ENCODE assay signal across 30 cellular contexts in genomic region chr18:55453186-55453585, GRCh38.
"Had no signal": no experiment of that assay in that cellular context is flagged by ENCODE, and none has a peak within 500 bp of the region (broad histone marks: within the 10 kb centered on the region; RNA-seq: fewer than 3 reads in every experiment).

No MANE protein-coding gene starts in this region.

- H3K9me3 ChIP-seq: ascending aorta, heart left ventricle, psoas muscle, sigmoid colon, upper lobe of left lung had no signal

- H3K27me3 ChIP-seq: ascending aorta, heart left ventricle, sigmoid colon, upper lobe of left lung had no signal

- H3K27ac ChIP-seq: parathyroid adenoma, upper lobe of left lung, VCaP had no signal

- H2AFZ ChIP-seq: parathyroid adenoma had no signal

- H3K4me3 Mint-ChIP-seq: activated CD4-positive, alpha-beta memory T cell treated with anti-CD3 and anti-CD28 coated beads for 36 hours; activated CD4-positive, alpha-beta T cell treated with anti-CD3 and anti-CD28 coated beads, Interleukin-2, amount 10 ng/mL, durations not matched to agents 24 days and 14 days; activated naive CD4-positive, alpha-beta T cell treated with anti-CD3 and anti-CD28 coated beads for 36 hours; activated naive CD8-positive, alpha-beta T cell treated with anti-CD3 and anti-CD28 coated beads for 36 hours; activated T-helper 1 cell treated with anti-CD3 and anti-CD28 coated beads, Interleukin-12 subunit alpha, Interleukin-12 subunit beta, Interleukin-2, Interleukin-4 antibody, amounts not matched to agents 30 ng/mL and 10 ng/mL and 1 ng/mL, durations not matched to agents 14 hours and 24 hours and 36 hours; dendritic cell treated with granulocyte-macrophage colony-stimulating factor and Interleukin-4, amounts not matched to agents 40 ng/mL and 50 ng/mL, for 4 days; endodermal cell; immature natural killer cell; naive thymus-derived CD4-positive, alpha-beta T cell; neural crest cell; stimulated activated effector memory CD8-positive, alpha-beta T cell treated with anti-CD3 and anti-CD28 coated beads, Interleukin-12 subunit alpha, Interleukin-12 subunit beta, amount 100 ng/mL, for 72 hours; stimulated activated naive CD8-positive, alpha-beta T cell treated with anti-CD3 and anti-CD28 coated beads, Interleukin-15, amount 100 ng/mL, for 72 hours had no signal

- H3K4me1 Mint-ChIP-seq: activated CD4-positive, alpha-beta T cell treated with anti-CD3 and anti-CD28 coated beads, Interleukin-2, amount 10 ng/mL, durations not matched to agents 24 days and 14 days; naive thymus-derived CD4-positive, alpha-beta T cell; stimulated activated effector memory CD8-positive, alpha-beta T cell treated with anti-CD3 and anti-CD28 coated beads, Interleukin-12 subunit alpha, Interleukin-12 subunit beta, amount 100 ng/mL, for 72 hours had no signal

- H3K4me1 ChIP-seq: parathyroid adenoma had no signal

- H3K27ac Mint-ChIP-seq: activated CD4-positive, alpha-beta memory T cell treated with anti-CD3 and anti-CD28 coated beads for 36 hours; activated CD4-positive, alpha-beta T cell treated with anti-CD3 and anti-CD28 coated beads, Interleukin-2, amount 10 ng/mL, durations not matched to agents 24 days and 14 days; activated naive CD4-positive, alpha-beta T cell treated with anti-CD3 and anti-CD28 coated beads for 36 hours; activated naive CD8-positive, alpha-beta T cell treated with anti-CD3 and anti-CD28 coated beads for 36 hours; activated T-helper 1 cell treated with anti-CD3 and anti-CD28 coated beads, Interleukin-12 subunit alpha, Interleukin-12 subunit beta, Interleukin-2, Interleukin-4 antibody, amounts not matched to agents 30 ng/mL and 10 ng/mL and 1 ng/mL, durations not matched to agents 14 hours and 24 hours and 36 hours; dendritic cell treated with granulocyte-macrophage colony-stimulating factor and Interleukin-4, amounts not matched to agents 40 ng/mL and 50 ng/mL, for 4 days; naive thymus-derived CD4-positive, alpha-beta T cell; stimulated activated effector memory CD8-positive, alpha-beta T cell treated with anti-CD3 and anti-CD28 coated beads, Interleukin-12 subunit alpha, Interleukin-12 subunit beta, amount 100 ng/mL, for 72 hours had no signal

- H3K9me3 Mint-ChIP-seq: activated CD4-positive, alpha-beta memory T cell treated with anti-CD3 and anti-CD28 coated beads for 36 hours; activated CD4-positive, alpha-beta T cell treated with anti-CD3 and anti-CD28 coated beads, Interleukin-2, amount 10 ng/mL, durations not matched to agents 24 days and 14 days; activated naive CD4-positive, alpha-beta T cell treated with anti-CD3 and anti-CD28 coated beads for 36 hours; activated naive CD8-positive, alpha-beta T cell treated with anti-CD3 and anti-CD28 coated beads for 36 hours; activated T-helper 1 cell treated with anti-CD3 and anti-CD28 coated beads, Interleukin-12 subunit alpha, Interleukin-12 subunit beta, Interleukin-2, Interleukin-4 antibody, amounts not matched to agents 30 ng/mL and 10 ng/mL and 1 ng/mL, durations not matched to agents 14 hours and 24 hours and 36 hours; dendritic cell treated with granulocyte-macrophage colony-stimulating factor and Interleukin-4, amounts not matched to agents 40 ng/mL and 50 ng/mL, for 4 days; endodermal cell; immature natural killer cell; naive thymus-derived CD4-positive, alpha-beta T cell; neural crest cell; stimulated activated naive CD8-positive, alpha-beta T cell treated with anti-CD3 and anti-CD28 coated beads, Interleukin-15, amount 100 ng/mL, for 72 hours had no signal

- H3K27me3 Mint-ChIP-seq: activated CD4-positive, alpha-beta T cell treated with anti-CD3 and anti-CD28 coated beads, Interleukin-2, amount 10 ng/mL, durations not matched to agents 24 days and 14 days; activated naive CD8-positive, alpha-beta T cell treated with anti-CD3 and anti-CD28 coated beads for 36 hours; dendritic cell treated with granulocyte-macrophage colony-stimulating factor and Interleukin-4, amounts not matched to agents 40 ng/mL and 50 ng/mL, for 4 days; naive thymus-derived CD4-positive, alpha-beta T cell; stimulated activated naive CD8-positive, alpha-beta T cell treated with anti-CD3 and anti-CD28 coated beads, Interleukin-15, amount 100 ng/mL, for 72 hours had no signal

- FAIRE-seq: kidney, small intestine had no signal

- H3K36me3 Mint-ChIP-seq: activated CD4-positive, alpha-beta memory T cell treated with anti-CD3 and anti-CD28 coated beads for 36 hours; activated naive CD8-positive, alpha-beta T cell treated with anti-CD3 and anti-CD28 coated beads for 36 hours; immature natural killer cell; naive thymus-derived CD4-positive, alpha-beta T cell; stimulated activated effector memory CD8-positive, alpha-beta T cell treated with anti-CD3 and anti-CD28 coated beads, Interleukin-12 subunit alpha, Interleukin-12 subunit beta, amount 100 ng/mL, for 72 hours had no signal

- DNase-seq: activated CD4-positive, alpha-beta memory T cell treated with anti-CD3 and anti-CD28 coated beads for 36 hours; activated CD4-positive, alpha-beta T cell treated with anti-CD3 and anti-CD28 coated beads, Interleukin-2, amount 10 ng/mL, durations not matched to agents 24 days and 14 days; activated CD4-positive, CD25-positive, alpha-beta regulatory T cell treated with anti-CD3 and anti-CD28 coated beads, Interleukin-2, amount 50 U/mL, for 72 hours; activated CD8-positive, alpha-beta memory T cell treated with anti-CD3 and anti-CD28 coated beads, Interleukin-2, amount 50 U/mL, for 4 hours; activated effector memory CD4-positive, alpha-beta T cell treated with anti-CD3 and anti-CD28 coated beads, Interleukin-2, amount 50 U/mL, for 16 hours; activated naive CD4-positive, alpha-beta T cell treated with anti-CD3 and anti-CD28 coated beads for 36 hours; activated naive CD8-positive, alpha-beta T cell treated with anti-CD3 and anti-CD28 coated beads for 36 hours; activated T-cell treated with anti-CD3 and anti-CD28 coated beads, Interleukin-2, amount 50 U/mL, for 1 hour; endodermal cell; foreskin fibroblast; heart left ventricle; immature natural killer cell; kidney; left colon; midbrain; naive thymus-derived CD4-positive, alpha-beta T cell; occipital lobe; psoas muscle; sigmoid colon; small intestine; stimulated activated CD4-positive, alpha-beta T cell treated with anti-CD3 and anti-CD28 coated beads, Interleukin-4, amount 100 ng/mL, for 24 hours; stimulated activated naive CD8-positive, alpha-beta T cell treated with anti-CD3 and anti-CD28 coated beads, Interleukin-15, amount 100 ng/mL, for 72 hours; upper lobe of left lung had no signal

- ATAC-seq: left colon; naive thymus-derived CD4-positive, alpha-beta T cell; stimulated activated effector memory CD8-positive, alpha-beta T cell treated with anti-CD3 and anti-CD28 coated beads, Interleukin-12 subunit alpha, Interleukin-12 subunit beta, amount 100 ng/mL, for 72 hours; stimulated activated naive CD8-positive, alpha-beta T cell treated with anti-CD3 and anti-CD28 coated beads, Interleukin-15, amount 100 ng/mL, for 72 hours had no signal

- H3K9ac ChIP-seq: parathyroid adenoma had no signal

- H3K79me2 ChIP-seq: parathyroid adenoma had no signal

- H3K4me3 ChIP-seq: ascending aorta, heart left ventricle, psoas muscle, sigmoid colon, upper lobe of left lung had no signal

- H3K36me3 ChIP-seq: ascending aorta, heart left ventricle, sigmoid colon, upper lobe of left lung had no signal
